1 cellular context compared by ENCODE assay signal in genomic region chr16:5097066-5097469, GRCh38.
TF ChIP-seq lines count a peak whose summit lies in the region.
"Not testable (repeated sequence)": the region's sequence is repeated elsewhere in the genome, so short reads cannot be mapped to it uniquely, and the experiment has no call there.

No MANE protein-coding gene starts in this region.

TF ChIP-seq in HepG2, 621 proteins besides CTCF, POLR2A, EP300 and RAD21 (continued from another document):
- TF ChIP-seq ZNF619 (CRISPR knock-in tag; IDR thresholded peaks at IDR 0.05): 0 out of 2 replicates have a peak, but pooled peaks have one; percentile 77
- TF ChIP-seq ZFP36L1 (CRISPR knock-in tag; IDR thresholded peaks at IDR 0.05): peak; percentile 7; the same call in 1 of the 2 replicates
- TF ChIP-seq ZMYM4 (CRISPR knock-in tag; IDR thresholded peaks at IDR 0.05): peak; percentile 8; the same call in 1 of the 2 replicates
- TF ChIP-seq, protein P1, sequence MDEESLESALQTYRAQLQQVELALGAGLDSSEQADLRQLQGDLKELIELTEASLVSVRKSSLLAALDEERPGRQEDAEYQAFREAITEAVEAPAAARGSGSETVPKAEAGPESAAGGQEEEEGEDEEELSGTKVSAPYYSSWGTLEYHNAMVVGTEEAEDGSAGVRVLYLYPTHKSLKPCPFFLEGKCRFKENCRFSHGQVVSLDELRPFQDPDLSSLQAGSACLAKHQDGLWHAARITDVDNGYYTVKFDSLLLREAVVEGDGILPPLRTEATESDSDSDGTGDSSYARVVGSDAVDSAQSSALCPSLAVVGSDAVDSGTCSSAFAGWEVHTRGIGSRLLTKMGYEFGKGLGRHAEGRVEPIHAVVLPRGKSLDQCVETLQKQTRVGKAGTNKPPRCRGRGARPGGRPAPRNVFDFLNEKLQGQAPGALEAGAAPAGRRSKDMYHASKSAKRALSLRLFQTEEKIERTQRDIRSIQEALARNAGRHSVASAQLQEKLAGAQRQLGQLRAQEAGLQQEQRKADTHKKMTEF (CRISPR knock-in tag; IDR thresholded peaks at IDR 0.05): 0 out of 2 replicates have a peak, but pooled peaks have one; percentile 3
- 0 out of 2 replicates have a peak, but pooled peaks have one; percentile 60 for TF ChIP-seq KDM2A (CRISPR knock-in tag; IDR thresholded peaks at IDR 0.05; ENCODE audit: borderline replicate concordance, low read depth)
- TF ChIP-seq ZNF891 (CRISPR knock-in tag; IDR thresholded peaks at IDR 0.05): peak; percentile 75; the same call in 1 of the 2 replicates
- not testable (repeated sequence) for TF ChIP-seq LCORL (IDR thresholded peaks at IDR 0.05)
- TF ChIP-seq LCORL (CRISPR knock-in tag; IDR thresholded peaks at IDR 0.05): 0 out of 2 replicates have a peak, but pooled peaks have one; percentile 22
- 0 out of 2 replicates have a peak, but pooled peaks have one; percentile 32 for TF ChIP-seq PAF1 (CRISPR knock-in tag; IDR thresholded peaks at IDR 0.05)
- TF ChIP-seq ZNF431 (CRISPR knock-in tag; IDR thresholded peaks at IDR 0.05; ENCODE audit: borderline replicate concordance, low read depth): 0 out of 2 replicates have a peak, but pooled peaks have one; percentile 70
- TF ChIP-seq, protein P2, sequence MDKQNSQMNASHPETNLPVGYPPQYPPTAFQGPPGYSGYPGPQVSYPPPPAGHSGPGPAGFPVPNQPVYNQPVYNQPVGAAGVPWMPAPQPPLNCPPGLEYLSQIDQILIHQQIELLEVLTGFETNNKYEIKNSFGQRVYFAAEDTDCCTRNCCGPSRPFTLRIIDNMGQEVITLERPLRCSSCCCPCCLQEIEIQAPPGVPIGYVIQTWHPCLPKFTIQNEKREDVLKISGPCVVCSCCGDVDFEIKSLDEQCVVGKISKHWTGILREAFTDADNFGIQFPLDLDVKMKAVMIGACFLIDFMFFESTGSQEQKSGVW (CRISPR knock-in tag; IDR thresholded peaks at IDR 0.05; ENCODE audit: borderline replicate concordance): 0 out of 2 replicates have a peak, but pooled peaks have one; percentile 69
- TF ChIP-seq ZNF407 (CRISPR knock-in tag; IDR thresholded peaks at IDR 0.05; ENCODE audit: not compliant biosample characterization): peak; percentile 82
- TF ChIP-seq ZNF510 (CRISPR knock-in tag; IDR thresholded peaks at IDR 0.05; ENCODE audit: low read depth): 0 out of 2 replicates have a peak, but pooled peaks have one; percentile 60
